1 cellular context compared by ENCODE assay signal in the genomic region with DNA sequence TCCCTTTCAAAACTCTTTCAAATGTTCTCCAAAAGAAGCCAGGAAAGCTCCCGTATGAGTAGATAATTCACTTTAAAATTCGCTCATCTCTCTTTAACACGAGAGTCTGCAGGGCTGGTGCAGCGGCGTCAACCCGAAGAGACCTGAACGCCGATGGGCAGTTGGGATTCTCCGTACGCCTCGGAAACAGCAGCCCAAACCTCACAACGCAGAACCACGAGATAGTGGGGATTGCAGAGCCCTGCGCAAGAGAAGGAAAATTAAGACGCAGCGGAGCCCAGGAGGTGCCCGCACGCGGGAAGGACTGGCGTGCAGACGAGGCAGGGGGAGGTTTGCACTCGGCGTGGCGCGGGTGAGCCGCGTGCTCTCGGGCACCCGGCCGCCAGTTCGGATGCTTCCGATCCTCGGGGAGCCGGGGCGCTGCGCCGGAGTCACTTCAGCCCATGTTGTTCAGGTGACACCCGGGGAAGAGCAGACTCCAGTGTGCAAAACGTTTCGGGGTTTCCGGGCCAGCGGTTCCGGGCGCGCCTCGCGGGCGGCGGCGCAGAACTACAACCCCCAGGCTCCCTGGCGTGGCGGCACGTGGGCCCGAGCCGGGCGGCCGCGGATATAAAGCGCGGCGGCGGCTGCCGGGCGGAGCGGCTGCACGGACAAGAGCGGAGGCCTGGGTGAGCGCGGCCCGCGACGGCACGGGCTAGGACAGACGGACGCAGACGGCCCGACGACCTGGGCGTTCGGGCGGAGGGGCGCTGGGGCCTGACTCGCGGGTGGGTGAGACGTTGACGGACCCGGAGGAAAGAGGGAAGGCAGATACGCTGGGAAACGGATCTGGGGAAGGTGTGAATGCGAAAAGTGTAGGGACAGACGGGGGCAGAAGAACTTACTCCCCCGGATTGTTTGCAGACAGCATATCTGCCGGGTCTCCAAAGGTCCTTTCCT.
TF ChIP-seq lines count a peak whose summit lies in the region.

A gene with protein sequence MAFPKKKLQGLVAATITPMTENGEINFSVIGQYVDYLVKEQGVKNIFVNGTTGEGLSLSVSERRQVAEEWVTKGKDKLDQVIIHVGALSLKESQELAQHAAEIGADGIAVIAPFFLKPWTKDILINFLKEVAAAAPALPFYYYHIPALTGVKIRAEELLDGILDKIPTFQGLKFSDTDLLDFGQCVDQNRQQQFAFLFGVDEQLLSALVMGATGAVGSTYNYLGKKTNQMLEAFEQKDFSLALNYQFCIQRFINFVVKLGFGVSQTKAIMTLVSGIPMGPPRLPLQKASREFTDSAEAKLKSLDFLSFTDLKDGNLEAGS (plus strand): TSS at position 636 of the 939 bp plus-strand sequence. CDS start 4,599 bp downstream, outside the sequence.

TF ChIP-seq in HepG2, 621 proteins besides CTCF, POLR2A, EP300 and RAD21 (continued from another document and continues in another):
- TF ChIP-seq MAFF (IDR thresholded peaks at IDR 0.05; ENCODE audit: low read depth, low read length) (no peak), CBX5 (CRISPR knock-in tag; IDR thresholded peaks at IDR 0.05; ENCODE audit: borderline replicate concordance) (no peak), KLF12 (CRISPR knock-in tag; IDR thresholded peaks at IDR 0.05; ENCODE audit: borderline replicate concordance) (no peak), ZNF350 (CRISPR knock-in tag; IDR thresholded peaks at IDR 0.05; ENCODE audit: borderline replicate concordance, low read depth) (no peak), ZBTB38 (CRISPR knock-in tag; IDR thresholded peaks at IDR 0.05) (no peak; the same call in 1 of the 2 replicates), WIZ (CRISPR knock-in tag; IDR thresholded peaks at IDR 0.05) (no peak), IKZF4 (CRISPR knock-in tag; IDR thresholded peaks at IDR 0.05; ENCODE audit: borderline replicate concordance, low read depth, not compliant biosample characterization) (peak; percentile 72), ESRRA (CRISPR knock-in tag; IDR thresholded peaks at IDR 0.05; ENCODE audit: low read depth) (no peak), SOX5 (CRISPR knock-in tag; IDR thresholded peaks at IDR 0.05; ENCODE audit: borderline replicate concordance) (no peak), FOXJ3 (CRISPR knock-in tag; IDR thresholded peaks at IDR 0.05; ENCODE audit: borderline replicate concordance) (no peak), NFRKB (IDR thresholded peaks at IDR 0.05) (no peak), ZNF839 (CRISPR knock-in tag; IDR thresholded peaks at IDR 0.05; ENCODE audit: borderline replicate concordance) (0 out of 2 replicates have a peak, but pooled peaks have one; percentile 35), ZNF367 (CRISPR knock-in tag; IDR thresholded peaks at IDR 0.05; ENCODE audit: borderline replicate concordance) (no peak), ZNF75D (CRISPR knock-in tag; IDR thresholded peaks at IDR 0.05; ENCODE audit: borderline replicate concordance) (no peak), SMC3 (IDR thresholded peaks at IDR 0.05; ENCODE audit: low read length) (no peak), ZNF382 (CRISPR knock-in tag; IDR thresholded peaks at IDR 0.05; ENCODE audit: borderline replicate concordance) (no peak), REXO4 (CRISPR knock-in tag; IDR thresholded peaks at IDR 0.05; ENCODE audit: borderline replicate concordance) (no peak), ZNF552 (CRISPR knock-in tag; IDR thresholded peaks at IDR 0.05; ENCODE audit: borderline replicate concordance) (no peak), SYNCRIP (IDR thresholded peaks at IDR 0.05; ENCODE audit: insufficient read depth, low read depth, low read length) (no peak), NFIB (CRISPR knock-in tag; IDR thresholded peaks at IDR 0.05; ENCODE audit: borderline replicate concordance) (no peak), ZNF263 (CRISPR knock-in tag; IDR thresholded peaks at IDR 0.05) (0 out of 2 replicates have a peak, but pooled peaks have one; percentile 39), ZSCAN20 (CRISPR knock-in tag; IDR thresholded peaks at IDR 0.05; ENCODE audit: borderline replicate concordance) (no peak), ZNF260 (CRISPR knock-in tag; IDR thresholded peaks at IDR 0.05; ENCODE audit: borderline replicate concordance, low read depth) (no peak), ZNF17 (CRISPR knock-in tag; IDR thresholded peaks at IDR 0.05) (no peak), ELF1 (CRISPR knock-in tag; IDR thresholded peaks at IDR 0.05) (0 out of 2 replicates have a peak, but pooled peaks have one; percentile 21), KDM5A (IDR thresholded peaks at IDR 0.05; ENCODE audit: borderline replicate concordance, low read length) (no peak), NR2F2 (IDR thresholded peaks at IDR 0.05; ENCODE audit: borderline replicate concordance, low read depth) (no peak), SUZ12 (IDR thresholded peaks at IDR 0.05; ENCODE audit: low read depth, low read length) (peak; percentile 35; the same call in 1 of the 2 replicates)
- TF ChIP-seq, protein P1, sequence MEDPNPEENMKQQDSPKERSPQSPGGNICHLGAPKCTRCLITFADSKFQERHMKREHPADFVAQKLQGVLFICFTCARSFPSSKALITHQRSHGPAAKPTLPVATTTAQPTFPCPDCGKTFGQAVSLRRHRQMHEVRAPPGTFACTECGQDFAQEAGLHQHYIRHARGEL (CRISPR knock-in tag; IDR thresholded peaks at IDR 0.05): no peak
- TF ChIP-seq, protein P2, sequence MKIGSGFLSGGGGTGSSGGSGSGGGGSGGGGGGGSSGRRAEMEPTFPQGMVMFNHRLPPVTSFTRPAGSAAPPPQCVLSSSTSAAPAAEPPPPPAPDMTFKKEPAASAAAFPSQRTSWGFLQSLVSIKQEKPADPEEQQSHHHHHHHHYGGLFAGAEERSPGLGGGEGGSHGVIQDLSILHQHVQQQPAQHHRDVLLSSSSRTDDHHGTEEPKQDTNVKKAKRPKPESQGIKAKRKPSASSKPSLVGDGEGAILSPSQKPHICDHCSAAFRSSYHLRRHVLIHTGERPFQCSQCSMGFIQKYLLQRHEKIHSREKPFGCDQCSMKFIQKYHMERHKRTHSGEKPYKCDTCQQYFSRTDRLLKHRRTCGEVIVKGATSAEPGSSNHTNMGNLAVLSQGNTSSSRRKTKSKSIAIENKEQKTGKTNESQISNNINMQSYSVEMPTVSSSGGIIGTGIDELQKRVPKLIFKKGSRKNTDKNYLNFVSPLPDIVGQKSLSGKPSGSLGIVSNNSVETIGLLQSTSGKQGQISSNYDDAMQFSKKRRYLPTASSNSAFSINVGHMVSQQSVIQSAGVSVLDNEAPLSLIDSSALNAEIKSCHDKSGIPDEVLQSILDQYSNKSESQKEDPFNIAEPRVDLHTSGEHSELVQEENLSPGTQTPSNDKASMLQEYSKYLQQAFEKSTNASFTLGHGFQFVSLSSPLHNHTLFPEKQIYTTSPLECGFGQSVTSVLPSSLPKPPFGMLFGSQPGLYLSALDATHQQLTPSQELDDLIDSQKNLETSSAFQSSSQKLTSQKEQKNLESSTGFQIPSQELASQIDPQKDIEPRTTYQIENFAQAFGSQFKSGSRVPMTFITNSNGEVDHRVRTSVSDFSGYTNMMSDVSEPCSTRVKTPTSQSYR (CRISPR knock-in tag; IDR thresholded peaks at IDR 0.05; ENCODE audit: borderline replicate concordance): no peak
- TF ChIP-seq, protein P3, sequence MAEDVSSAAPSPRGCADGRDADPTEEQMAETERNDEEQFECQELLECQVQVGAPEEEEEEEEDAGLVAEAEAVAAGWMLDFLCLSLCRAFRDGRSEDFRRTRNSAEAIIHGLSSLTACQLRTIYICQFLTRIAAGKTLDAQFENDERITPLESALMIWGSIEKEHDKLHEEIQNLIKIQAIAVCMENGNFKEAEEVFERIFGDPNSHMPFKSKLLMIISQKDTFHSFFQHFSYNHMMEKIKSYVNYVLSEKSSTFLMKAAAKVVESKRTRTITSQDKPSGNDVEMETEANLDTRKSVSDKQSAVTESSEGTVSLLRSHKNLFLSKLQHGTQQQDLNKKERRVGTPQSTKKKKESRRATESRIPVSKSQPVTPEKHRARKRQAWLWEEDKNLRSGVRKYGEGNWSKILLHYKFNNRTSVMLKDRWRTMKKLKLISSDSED (CRISPR knock-in tag; IDR thresholded peaks at IDR 0.05): no peak
- TF ChIP-seq, protein P4, sequence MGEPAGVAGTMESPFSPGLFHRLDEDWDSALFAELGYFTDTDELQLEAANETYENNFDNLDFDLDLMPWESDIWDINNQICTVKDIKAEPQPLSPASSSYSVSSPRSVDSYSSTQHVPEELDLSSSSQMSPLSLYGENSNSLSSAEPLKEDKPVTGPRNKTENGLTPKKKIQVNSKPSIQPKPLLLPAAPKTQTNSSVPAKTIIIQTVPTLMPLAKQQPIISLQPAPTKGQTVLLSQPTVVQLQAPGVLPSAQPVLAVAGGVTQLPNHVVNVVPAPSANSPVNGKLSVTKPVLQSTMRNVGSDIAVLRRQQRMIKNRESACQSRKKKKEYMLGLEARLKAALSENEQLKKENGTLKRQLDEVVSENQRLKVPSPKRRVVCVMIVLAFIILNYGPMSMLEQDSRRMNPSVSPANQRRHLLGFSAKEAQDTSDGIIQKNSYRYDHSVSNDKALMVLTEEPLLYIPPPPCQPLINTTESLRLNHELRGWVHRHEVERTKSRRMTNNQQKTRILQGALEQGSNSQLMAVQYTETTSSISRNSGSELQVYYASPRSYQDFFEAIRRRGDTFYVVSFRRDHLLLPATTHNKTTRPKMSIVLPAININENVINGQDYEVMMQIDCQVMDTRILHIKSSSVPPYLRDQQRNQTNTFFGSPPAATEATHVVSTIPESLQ (CRISPR knock-in tag; conservative IDR thresholded peaks at IDR 0.05): no peak
- TF ChIP-seq, protein P5, sequence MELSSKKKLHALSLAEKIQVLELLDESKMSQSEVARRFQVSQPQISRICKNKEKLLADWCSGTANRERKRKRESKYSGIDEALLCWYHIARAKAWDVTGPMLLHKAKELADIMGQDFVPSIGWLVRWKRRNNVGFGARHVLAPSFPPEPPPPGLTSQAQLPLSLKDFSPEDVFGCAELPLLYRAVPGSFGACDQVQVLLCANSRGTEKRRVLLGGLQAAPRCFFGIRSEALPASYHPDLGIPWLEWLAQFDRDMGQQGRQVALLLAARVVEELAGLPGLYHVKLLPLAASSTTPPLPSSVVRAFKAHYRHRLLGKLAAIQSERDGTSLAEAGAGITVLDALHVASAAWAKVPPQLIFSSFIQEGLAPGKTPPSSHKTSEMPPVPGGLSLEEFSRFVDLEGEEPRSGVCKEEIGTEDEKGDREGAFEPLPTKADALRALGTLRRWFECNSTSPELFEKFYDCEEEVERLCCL (CRISPR knock-in tag; IDR thresholded peaks at IDR 0.05; ENCODE audit: borderline replicate concordance): no peak
- TF ChIP-seq, protein P6, sequence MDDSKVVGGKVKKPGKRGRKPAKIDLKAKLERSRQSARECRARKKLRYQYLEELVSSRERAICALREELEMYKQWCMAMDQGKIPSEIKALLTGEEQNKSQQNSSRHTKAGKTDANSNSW (CRISPR knock-in tag; IDR thresholded peaks at IDR 0.05; ENCODE audit: borderline replicate concordance): peak; percentile 25; the same call in 1 of the 2 replicates
- TF ChIP-seq, protein P7, sequence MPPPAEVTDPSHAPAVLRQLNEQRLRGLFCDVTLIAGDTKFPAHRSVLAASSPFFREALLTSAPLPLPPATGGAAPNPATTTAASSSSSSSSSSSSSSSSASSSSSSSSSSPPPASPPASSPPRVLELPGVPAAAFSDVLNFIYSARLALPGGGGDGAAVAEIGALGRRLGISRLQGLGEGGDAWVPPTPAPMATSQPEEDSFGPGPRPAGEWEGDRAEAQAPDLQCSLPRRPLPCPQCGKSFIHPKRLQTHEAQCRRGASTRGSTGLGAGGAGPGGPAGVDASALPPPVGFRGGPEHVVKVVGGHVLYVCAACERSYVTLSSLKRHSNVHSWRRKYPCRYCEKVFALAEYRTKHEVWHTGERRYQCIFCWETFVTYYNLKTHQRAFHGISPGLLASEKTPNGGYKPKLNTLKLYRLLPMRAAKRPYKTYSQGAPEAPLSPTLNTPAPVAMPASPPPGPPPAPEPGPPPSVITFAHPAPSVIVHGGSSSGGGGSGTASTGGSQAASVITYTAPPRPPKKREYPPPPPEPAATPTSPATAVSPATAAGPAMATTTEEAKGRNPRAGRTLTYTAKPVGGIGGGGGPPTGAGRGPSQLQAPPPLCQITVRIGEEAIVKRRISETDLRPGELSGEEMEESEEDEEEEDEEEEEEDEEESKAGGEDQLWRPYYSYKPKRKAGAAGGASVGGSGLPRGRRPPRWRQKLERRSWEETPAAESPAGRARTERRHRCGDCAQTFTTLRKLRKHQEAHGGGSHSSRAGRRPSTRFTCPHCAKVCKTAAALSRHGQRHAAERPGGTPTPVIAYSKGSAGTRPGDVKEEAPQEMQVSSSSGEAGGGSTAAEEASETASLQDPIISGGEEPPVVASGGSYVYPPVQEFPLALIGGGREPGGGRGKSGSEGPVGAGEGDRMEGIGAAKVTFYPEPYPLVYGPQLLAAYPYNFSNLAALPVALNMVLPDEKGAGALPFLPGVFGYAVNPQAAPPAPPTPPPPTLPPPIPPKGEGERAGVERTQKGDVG (CRISPR knock-in tag; IDR thresholded peaks at IDR 0.05; ENCODE audit: borderline replicate concordance): no peak
- TF ChIP-seq, protein P8, sequence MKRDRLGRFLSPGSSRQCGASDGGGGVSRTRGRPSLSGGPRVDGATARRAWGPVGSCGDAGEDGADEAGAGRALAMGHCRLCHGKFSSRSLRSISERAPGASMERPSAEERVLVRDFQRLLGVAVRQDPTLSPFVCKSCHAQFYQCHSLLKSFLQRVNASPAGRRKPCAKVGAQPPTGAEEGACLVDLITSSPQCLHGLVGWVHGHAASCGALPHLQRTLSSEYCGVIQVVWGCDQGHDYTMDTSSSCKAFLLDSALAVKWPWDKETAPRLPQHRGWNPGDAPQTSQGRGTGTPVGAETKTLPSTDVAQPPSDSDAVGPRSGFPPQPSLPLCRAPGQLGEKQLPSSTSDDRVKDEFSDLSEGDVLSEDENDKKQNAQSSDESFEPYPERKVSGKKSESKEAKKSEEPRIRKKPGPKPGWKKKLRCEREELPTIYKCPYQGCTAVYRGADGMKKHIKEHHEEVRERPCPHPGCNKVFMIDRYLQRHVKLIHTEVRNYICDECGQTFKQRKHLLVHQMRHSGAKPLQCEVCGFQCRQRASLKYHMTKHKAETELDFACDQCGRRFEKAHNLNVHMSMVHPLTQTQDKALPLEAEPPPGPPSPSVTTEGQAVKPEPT (CRISPR knock-in tag; IDR thresholded peaks at IDR 0.05; ENCODE audit: low read depth): no peak
- TF ChIP-seq, protein P9, sequence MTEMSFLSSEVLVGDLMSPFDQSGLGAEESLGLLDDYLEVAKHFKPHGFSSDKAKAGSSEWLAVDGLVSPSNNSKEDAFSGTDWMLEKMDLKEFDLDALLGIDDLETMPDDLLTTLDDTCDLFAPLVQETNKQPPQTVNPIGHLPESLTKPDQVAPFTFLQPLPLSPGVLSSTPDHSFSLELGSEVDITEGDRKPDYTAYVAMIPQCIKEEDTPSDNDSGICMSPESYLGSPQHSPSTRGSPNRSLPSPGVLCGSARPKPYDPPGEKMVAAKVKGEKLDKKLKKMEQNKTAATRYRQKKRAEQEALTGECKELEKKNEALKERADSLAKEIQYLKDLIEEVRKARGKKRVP (CRISPR knock-in tag; IDR thresholded peaks at IDR 0.05): no peak
- TF ChIP-seq, protein P10, sequence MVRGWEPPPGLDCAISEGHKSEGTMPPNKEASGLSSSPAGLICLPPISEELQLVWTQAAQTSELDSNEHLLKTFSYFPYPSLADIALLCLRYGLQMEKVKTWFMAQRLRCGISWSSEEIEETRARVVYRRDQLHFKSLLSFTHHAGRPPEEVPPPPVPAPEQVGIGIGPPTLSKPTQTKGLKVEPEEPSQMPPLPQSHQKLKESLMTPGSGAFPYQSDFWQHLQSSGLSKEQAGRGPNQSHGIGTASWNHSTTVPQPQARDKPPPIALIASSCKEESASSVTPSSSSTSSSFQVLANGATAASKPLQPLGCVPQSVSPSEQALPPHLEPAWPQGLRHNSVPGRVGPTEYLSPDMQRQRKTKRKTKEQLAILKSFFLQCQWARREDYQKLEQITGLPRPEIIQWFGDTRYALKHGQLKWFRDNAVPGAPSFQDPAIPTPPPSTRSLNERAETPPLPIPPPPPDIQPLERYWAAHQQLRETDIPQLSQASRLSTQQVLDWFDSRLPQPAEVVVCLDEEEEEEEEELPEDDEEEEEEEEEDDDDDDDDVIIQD (CRISPR knock-in tag; IDR thresholded peaks at IDR 0.05; ENCODE audit: low read depth): no peak
